Comparison of ENCODE assay signal across 8 cellular contexts in genomic region chr10:33155720-33156638, GRCh38.
DNase-seq lines count a peak whose midpoint lies in the region; ATAC-seq and TF ChIP-seq lines count a peak whose summit lies in the region.

No MANE protein-coding gene starts in this region.

- ATAC-seq in HG02759 (IDR thresholded peaks at IDR 0.05; ENCODE audit: unreplicated experiment) (peak; percentile 83), left colon (peak; percentile 71)

- DNase-seq in AG09309 (ENCODE audit: low read depth) = peak; percentile 46
- DNase-seq in NCI-H146 treated with DMSO at 0.1 percent for 48 hours (lab: John Stamatoyannopoulos, UW; ENCODE audit: unreplicated experiment) = peak; percentile 19
- DNase-seq in amniotic epithelial cell (ENCODE audit: low read depth) = peak; percentile 82
- no peak for DNase-seq in left colon
- no peak for DNase-seq in NCI-H1436 treated with DMSO at 0.1 percent for 48 hours (lab: John Stamatoyannopoulos, UW)
- no peak for DNase-seq in NK-92 (lab: John Stamatoyannopoulos, UW; ENCODE audit: unreplicated experiment)

- H3K4me3 ChIP-seq in AG09309 (ENCODE audit: control insufficient read depth, low read depth, low read length) = no peak overlapping the region

- TF ChIP-seq CTCF in AG09309 (IDR thresholded peaks at IDR 0.05; ENCODE audit: control insufficient read depth, insufficient read depth, low read depth, low read length, missing control alignments) = peak; percentile 74
- peak; percentile 72 for TF ChIP-seq CTCF in GM12873 (IDR thresholded peaks at IDR 0.05; ENCODE audit: insufficient read depth, low read depth, low read length, missing control alignments)

- intact Hi-C loops in left colon (cut with DNase I, micrococcal nuclease) = no loop called here

Comparison
In these comparisons a context has a peak if more than half of its experiments do, and no peak if none do; other contexts are left out.
1. DNase-seq: peak in AG09309 (single experiment), NCI-H146 treated with DMSO at 0.1 percent for 48 hours (single experiment) and amniotic epithelial cell (single experiment); none in left colon (0 of 2), NCI-H1436 treated with DMSO at 0.1 percent for 48 hours (single experiment) and NK-92 (single experiment).